Comparison of ENCODE assay signal across 20 cellular contexts in genomic region chr1:108124023-108124422, GRCh38.
DNase-seq lines count a peak whose midpoint lies in the region; ATAC-seq and TF ChIP-seq lines count a peak whose summit lies in the region.
"Had no signal": no experiment of that assay in that cellular context is flagged by ENCODE, and none has a peak within 500 bp of the region (broad histone marks: within the 10 kb centered on the region; RNA-seq: fewer than 3 reads in every experiment).

No MANE protein-coding gene starts in this region.

- intact Hi-C loops in activated naive CD4-positive, alpha-beta T cell treated with anti-CD3 and anti-CD28 coated beads for 36 hours (cut with micrococcal nuclease) = loop anchor here (2.0 kb wide), 1 partner anchor 73 kb away; no protein-coding TSS in a partner anchor

- H3K4me3 Mint-ChIP-seq in endothelial cell (ENCODE audit: unreplicated experiment) = no peak overlapping the region
- no peak overlapping the region for H3K4me3 Mint-ChIP-seq in activated naive CD4-positive, alpha-beta T cell treated with anti-CD3 and anti-CD28 coated beads for 36 hours
- H3K4me3 Mint-ChIP-seq: CD4-positive, CD25-positive, alpha-beta regulatory T cell; CD8-positive, alpha-beta T cell had no signal

- H4K20me1 ChIP-seq in BLaER1 treated with 17β-estradiol and CSF1 and Interleukin-3, amounts not matched to agents 10 nM and 100 nM = no peaks in the 10 kb centered on the region

- peak overlapping the region; percentile 49 for H3K27ac Mint-ChIP-seq in endothelial cell (ENCODE audit: unreplicated experiment)
- H3K27ac Mint-ChIP-seq in activated naive CD4-positive, alpha-beta T cell treated with anti-CD3 and anti-CD28 coated beads for 36 hours = no peak overlapping the region
- H3K27ac Mint-ChIP-seq: CD4-positive, CD25-positive, alpha-beta regulatory T cell; CD8-positive, alpha-beta T cell had no signal

- H3K4me3 ChIP-seq in BLaER1 treated with 17β-estradiol and CSF1 and Interleukin-3, amounts not matched to agents 10 nM and 100 nM = no peak overlapping the region
- H3K4me3 ChIP-seq: A549, GM23248 had no signal

- no peaks in the 10 kb centered on the region for H3K36me3 ChIP-seq in BLaER1 treated with 17β-estradiol and CSF1 and Interleukin-3, amounts not matched to agents 10 nM and 100 nM
- H3K36me3 ChIP-seq: BE2C had no signal

- CTCF ChIA-PET in activated naive CD4-positive, alpha-beta T cell treated with anti-CD3 and anti-CD28 coated beads for 36 hours (lab: Charles Lee) = interaction anchor here (1.0 to 8.3 kb wide), 10 partner anchors 16 to 341 kb away, joined by 3 to 255 read pairs (median 5); partner anchors contain the start of genes SLC25A24 and VAV3

- DNase-seq in endothelial cell (ENCODE audit: low spot score) = no peak
- DNase-seq in NCI-H2227 (lab: John Stamatoyannopoulos, UW; ENCODE audit: unreplicated experiment) = no peak
- DNase-seq in activated naive CD4-positive, alpha-beta T cell treated with anti-CD3 and anti-CD28 coated beads for 36 hours = no peak
- no peak for DNase-seq in left lobe of liver (ENCODE audit: low spot score)
- DNase-seq: 8988T; ACHN; AML-193; BE2C; Caco-2; CD4-positive, CD25-positive, alpha-beta regulatory T cell; CD8-positive, alpha-beta T cell; DMS153; DND-41; GM23248; HCEC 1CT had no signal

- H3K36me3 Mint-ChIP-seq in endothelial cell (ENCODE audit: low read depth, unreplicated experiment) = peaks cover 9% of the 10 kb centered on the region
- H3K36me3 Mint-ChIP-seq in activated naive CD4-positive, alpha-beta T cell treated with anti-CD3 and anti-CD28 coated beads for 36 hours (ENCODE audit: low read depth) = no peaks in the 10 kb centered on the region
- H3K36me3 Mint-ChIP-seq: CD4-positive, CD25-positive, alpha-beta regulatory T cell; CD8-positive, alpha-beta T cell had no signal

- H3K4me1 Mint-ChIP-seq in endothelial cell (ENCODE audit: unreplicated experiment) = peaks cover 51% of the 10 kb centered on the region
- H3K4me1 Mint-ChIP-seq in activated naive CD4-positive, alpha-beta T cell treated with anti-CD3 and anti-CD28 coated beads for 36 hours (ENCODE audit: low read depth) = peaks cover 3% of the 10 kb centered on the region

- H3K9ac ChIP-seq in BLaER1 treated with 17β-estradiol and CSF1 and Interleukin-3, amounts not matched to agents 10 nM and 100 nM = peak overlapping the region in 2 of 11 experiments; percentile 10 to 16; a peak in 1 of 22 replicates
- H3K9ac ChIP-seq: GM23248 had no signal

- H3K4me2 ChIP-seq in BLaER1 treated with 17β-estradiol and CSF1 and Interleukin-3, amounts not matched to agents 10 nM and 100 nM = peak overlapping the region in 10 of 11 experiments; percentile 40 to 70 (median 50); a peak in 16 of 22 replicates
- H3K4me2 ChIP-seq: A549 had no signal

- no peak for TF ChIP-seq CTCF in VCaP (conservative IDR thresholded peaks at IDR 0.05)
- no peak for TF ChIP-seq CTCF in endothelial cell (IDR thresholded peaks at IDR 0.05; ENCODE audit: unreplicated experiment)

- peaks cover 3% of the 10 kb centered on the region for H3K27me3 Mint-ChIP-seq in endothelial cell (ENCODE audit: unreplicated experiment)
- H3K27me3 Mint-ChIP-seq in activated naive CD4-positive, alpha-beta T cell treated with anti-CD3 and anti-CD28 coated beads for 36 hours (ENCODE audit: low read depth) = no peaks in the 10 kb centered on the region

- H3K27me3 ChIP-seq in BLaER1 treated with 17β-estradiol and CSF1 and Interleukin-3, amounts not matched to agents 10 nM and 100 nM = no peaks in the 10 kb centered on the region

- no peaks in the 10 kb centered on the region for H3K9me3 Mint-ChIP-seq in endothelial cell (ENCODE audit: unreplicated experiment)
- no peaks in the 10 kb centered on the region for H3K9me3 Mint-ChIP-seq in activated naive CD4-positive, alpha-beta T cell treated with anti-CD3 and anti-CD28 coated beads for 36 hours
- H3K9me3 Mint-ChIP-seq: CD8-positive, alpha-beta T cell had no signal

- ATAC-seq in HG02798 (IDR thresholded peaks at IDR 0.05; ENCODE audit: poor library complexity, unreplicated experiment) (no peak), left lobe of liver (no peak)
- ATAC-seq: A549; CD8-positive, alpha-beta T cell had no signal

- peak overlapping the region in 3 of 11 experiments; percentile 0 to 10 (median 3); a peak in 2 of 22 replicates for H3K27ac ChIP-seq in BLaER1 treated with 17β-estradiol and CSF1 and Interleukin-3, amounts not matched to agents 10 nM and 100 nM
- H3K27ac ChIP-seq in VCaP = peak overlapping the region; percentile 78
- H3K27ac ChIP-seq: A549, C4-2B, GM23248 had no signal

- H3K9me3 ChIP-seq in BLaER1 treated with 17β-estradiol and CSF1 and Interleukin-3, amounts not matched to agents 10 nM and 100 nM (replicated peaks in 1 of 11) = peaks cover 0 to 17% (median 12%) of the 10 kb centered on the region in 11 experiments; a peak in 12 of 22 replicates
- H3K9me3 ChIP-seq: A549, BE2C, Caco-2 had no signal

- H3K4me1 ChIP-seq in BLaER1 treated with 17β-estradiol and CSF1 and Interleukin-3, amounts not matched to agents 10 nM and 100 nM = peaks cover 39 to 72% (median 64%) of the 10 kb centered on the region in 10 experiments
- H3K4me1 ChIP-seq: A549, BE2C, Caco-2 had no signal
